In genomic region chr18:21916594-21916993, GRCh38 we compare ENCODE assay signal across 11 cellular contexts.
"Had no signal": no experiment of that assay in that cellular context is flagged by ENCODE, and none has a peak within 500 bp of the region (broad histone marks: within the 10 kb centered on the region; RNA-seq: fewer than 3 reads in every experiment).

No MANE protein-coding gene starts in this region.

- H3K36me3 ChIP-seq: HAP-1 had no signal

- H3K4me2 ChIP-seq: GM23338 had no signal

- H3K27ac ChIP-seq: GM23248 had no signal

- H3K27ac Mint-ChIP-seq: GM23338, H9, HFFc6 had no signal

- ATAC-seq: GM23338, HCT116 had no signal

- H3K9ac ChIP-seq: GM23248 had no signal

- H3K4me3 ChIP-seq: GM23248, GM23338, HAP-1 had no signal

- H2AFZ ChIP-seq: GM23248, GM23338 had no signal

- H3K4me3 Mint-ChIP-seq: GM23338, H9, HFFc6 had no signal

- FAIRE-seq: H1, H54 had no signal

- H3K4me1 ChIP-seq: HAP-1 had no signal

- DNase-seq: GM23248, GOT3, H7, H9, HCEC 1CT, HFFc6 had no signal
